Comparison of ENCODE assay signal across 10 cellular contexts in the genomic region with DNA sequence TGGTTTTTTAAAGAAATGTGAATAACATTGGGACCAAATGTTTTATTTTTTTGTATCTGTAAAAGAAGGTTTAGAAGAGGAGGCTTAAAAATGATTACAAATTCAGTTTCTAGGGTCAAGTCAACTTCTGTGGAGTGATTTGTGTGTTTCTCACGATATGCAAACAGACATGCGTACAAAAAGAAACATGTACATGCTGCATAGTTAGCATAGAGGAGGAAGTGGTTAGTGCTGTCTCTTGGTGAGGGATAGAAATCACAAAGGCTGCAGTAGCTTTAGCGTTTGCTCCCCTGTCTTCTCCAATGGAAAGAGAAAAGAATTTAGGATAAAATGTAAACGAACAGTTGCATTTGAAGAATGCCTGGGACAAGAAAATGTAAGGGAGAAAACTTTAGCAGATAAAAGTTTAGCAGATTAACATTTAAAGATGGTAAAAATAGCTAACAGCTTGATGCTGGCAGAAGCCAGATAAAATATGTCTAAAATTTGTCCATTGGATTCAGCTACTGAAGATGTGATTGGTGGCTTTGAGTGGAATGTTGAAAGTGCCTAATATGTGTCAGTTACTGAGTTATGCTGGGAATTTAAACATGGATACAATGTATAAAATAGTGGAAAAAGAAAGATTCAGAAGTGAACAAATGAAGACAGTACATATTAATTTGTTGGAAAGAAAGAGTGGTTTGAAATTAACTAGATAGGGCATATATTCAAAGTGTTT. TPM values are rescaled to one million over a fixed set of nuclear protein-coding genes. Genes with fewer than 3 reads are reported as not detected.
A peak's percentile ranks its signal among the peaks of the same experiment; 100 is the strongest.
DNase-seq lines count a peak whose midpoint lies in the region; ATAC-seq, FAIRE-seq and TF ChIP-seq lines count a peak whose summit lies in the region.
"Had no signal": no experiment of that assay in that cellular context is flagged by ENCODE, and none has a peak within 500 bp of the region (broad histone marks: within the 10 kb centered on the region; RNA-seq: fewer than 3 reads in every experiment).

No MANE protein-coding gene starts in this region.

- 66 to 75% (median 71%) methylated on average over 4 of the region's 4 CpGs for WGBS in adrenal gland, 4 donors

- no peak overlapping the region for H2AFZ ChIP-seq in astrocyte (ENCODE audit: low read depth, low read length)

- intact Hi-C loops in adrenal gland (cut with DNase I): no loop called here

- peaks cover 4% of the 10 kb centered on the region for H3K36me3 ChIP-seq in astrocyte (ENCODE audit: insufficient read depth, low read length)
- no peaks in the 10 kb centered on the region for H3K36me3 ChIP-seq in adrenal gland (replicated peaks in 1 of 2)

- TF ChIP-seq CTCF in astrocyte (IDR thresholded peaks at IDR 0.05; ENCODE audit: insufficient read depth, low read depth, low read length): no peak
- no peak for TF ChIP-seq CTCF in omental fat pad (IDR thresholded peaks at IDR 0.05)
- no peak for TF ChIP-seq CTCF in adrenal gland (IDR thresholded peaks at IDR 0.05)

- no peaks in the 10 kb centered on the region for H3K9me3 Mint-ChIP-seq in astrocyte (ENCODE audit: unreplicated experiment)

- ATAC-seq in GM18868 (IDR thresholded peaks at IDR 0.05; ENCODE audit: unreplicated experiment) (peak; percentile 82), HG03520 (IDR thresholded peaks at IDR 0.05; ENCODE audit: unreplicated experiment) (peak; percentile 55), omental fat pad (ENCODE audit: low FRiP score) (no peak)

- H3K4me1 Mint-ChIP-seq in astrocyte (ENCODE audit: low read depth, unreplicated experiment): peaks cover 4% of the 10 kb centered on the region

- H3K4me3 ChIP-seq in astrocyte (ENCODE audit: insufficient read depth, low read depth, low read length) (no peak overlapping the region), adrenal gland (no peak overlapping the region)

- H3K4me1 ChIP-seq in astrocyte (ENCODE audit: insufficient read depth, low read length): no peaks in the 10 kb centered on the region
- no peaks in the 10 kb centered on the region for H3K4me1 ChIP-seq in adrenal gland (replicated peaks in 1 of 2)

- FAIRE-seq in astrocyte (lab: Jason Lieb, UNC): peak; percentile 79
- FAIRE-seq: urothelium cell line had no signal

- H3K4me3 Mint-ChIP-seq in astrocyte (ENCODE audit: unreplicated experiment): no peak overlapping the region

- H3K79me2 ChIP-seq in astrocyte (ENCODE audit: insufficient read depth, low read length): peaks cover 3% of the 10 kb centered on the region

- H3K27ac ChIP-seq in astrocyte (ENCODE audit: low read depth, low read length) (no peak overlapping the region), adrenal gland (no peak overlapping the region)

- H3K36me3 Mint-ChIP-seq in astrocyte (ENCODE audit: low read depth, unreplicated experiment): peaks cover 7% of the 10 kb centered on the region

- TF ChIP-seq POLR2A in adrenal gland (IDR thresholded peaks at IDR 0.05): no peak

- no peak overlapping the region for H3K9ac ChIP-seq in astrocyte (ENCODE audit: low read length)

- no peaks in the 10 kb centered on the region for H3K9me3 ChIP-seq in astrocyte (ENCODE audit: insufficient read depth, low read depth, low read length)
- H3K9me3 ChIP-seq in adrenal gland (replicated peaks in 1 of 3): no peaks in the 10 kb centered on the region

- H3K4me2 ChIP-seq in astrocyte (ENCODE audit: low read length): no peak overlapping the region

- no peak overlapping the region for H3K27ac Mint-ChIP-seq in astrocyte (ENCODE audit: unreplicated experiment)

- peak; percentile 12 for DNase-seq in CD1c-positive myeloid dendritic cell (ENCODE audit: extremely low spot score)
- no peak for DNase-seq in astrocyte (ENCODE audit: low read depth)
- DNase-seq in occipital lobe (lab: John Stamatoyannopoulos, UW): no peak
- no peak for DNase-seq in omental fat pad (ENCODE audit: low spot score)
- no peak for DNase-seq in midbrain (lab: John Stamatoyannopoulos, UW)
- no peak for DNase-seq in adrenal gland
- DNase-seq: stimulated activated CD4-positive, alpha-beta T cell treated with anti-CD3 and anti-CD28 coated beads, Interleukin-2, amount 100 ng/mL, for 48 hours had no signal

- no peaks in the 10 kb centered on the region for H3K27me3 Mint-ChIP-seq in astrocyte (ENCODE audit: low read depth, unreplicated experiment)

- no peaks in the 10 kb centered on the region for H4K20me1 ChIP-seq in astrocyte (ENCODE audit: insufficient read depth, low read length)

- H3K27me3 ChIP-seq in astrocyte (ENCODE audit: insufficient read depth, low read length): no peaks in the 10 kb centered on the region
- no peaks in the 10 kb centered on the region for H3K27me3 ChIP-seq in adrenal gland

RNA-seq across cellular contexts. Expression of a gene that starts 44.9 kb away (rescaled TPM):
- 38.2 and 40.3 TPM in 2 replicates for total RNA-seq in astrocyte
- total RNA-seq in occipital lobe: 25.4 TPM
- 10 to 100 TPM; 18.5 to 45.6 (median 30.1) TPM for total RNA-seq in omental fat pad
- 10 to 100 TPM in 3 of 8 donors, 1 to 10 TPM in 5; 6.7 to 19.2 (median 9.7) TPM for total RNA-seq in adrenal gland
- polyA plus RNA-seq in adrenal gland: 1 to 10 TPM; 4.2 to 8.0 (median 4.8) TPM
